In genomic region chr22:17869285-17870096, GRCh38 we compare ENCODE assay signal across 24 cellular contexts.
DNase-seq lines count a peak whose midpoint lies in the region; ATAC-seq, FAIRE-seq and TF ChIP-seq lines count a peak whose summit lies in the region.
"Had no signal": no experiment of that assay in that cellular context is flagged by ENCODE, and none has a peak within 500 bp of the region (broad histone marks: within the 10 kb centered on the region; RNA-seq: fewer than 3 reads in every experiment).

No MANE protein-coding gene starts in this region.

- no peak for FAIRE-seq in HTR-8/SVneo (lab: Jason Lieb, UNC)
- FAIRE-seq: colon, GM19239, HepG2, kidney had no signal

- TF ChIP-seq EP300 in tibial nerve (IDR thresholded peaks at IDR 0.05) = no peak

- H3K27ac ChIP-seq in cardiac muscle cell (peak overlapping the region; percentile 51), duodenal mucosa (ENCODE audit: low read depth, low read length) (peak overlapping the region; percentile 79), neuronal stem cell (replicated peaks; ENCODE audit: low read length) (no peak overlapping the region), tibial nerve (peak overlapping the region; percentile 9 to 94 (median 78))
- H3K27ac ChIP-seq: RWPE1 had no signal

- H2BK120ac ChIP-seq in neuronal stem cell (ENCODE audit: low read depth, low read length) = no peak overlapping the region

- H2BK15ac ChIP-seq in neuronal stem cell (ENCODE audit: low read length) = no peak overlapping the region

- H3K36me3 ChIP-seq in cardiac muscle cell = peaks cover 44% of the 10 kb centered on the region
- peaks cover 13 to 51% of the 10 kb centered on the region in 2 donors for H3K36me3 ChIP-seq in duodenal mucosa (ENCODE audit: control insufficient read depth in 1 of 2, insufficient read depth in 2 of 2, low read length in 2 of 2)
- H3K36me3 ChIP-seq in neuronal stem cell (replicated peaks in 1 of 2; ENCODE audit: control insufficient read depth in 2 of 2, insufficient read depth in 2 of 2, low read length in 2 of 2) = peaks cover 31 to 66% of the 10 kb centered on the region in 2 donors
- peaks cover 0 to 71% (median 12%) of the 10 kb centered on the region in 3 donors for H3K36me3 ChIP-seq in tibial nerve

- H3K4ac ChIP-seq in neuronal stem cell (ENCODE audit: low read length) = no peak overlapping the region

- intact Hi-C loops in Right ventricle myocardium inferior (cut with DNase I) = no loop called here

- peak overlapping the region; percentile 45 to 52 for H3K9ac ChIP-seq in duodenal mucosa (ENCODE audit: low read depth in 1 of 2, low read length in 2 of 2)
- H3K9ac ChIP-seq in neuronal stem cell (ENCODE audit: low read depth, low read length, poor library complexity) = no peak overlapping the region

- H4K91ac ChIP-seq in neuronal stem cell (ENCODE audit: low read depth, low read length, poor library complexity) = no peak overlapping the region

- WGBS in neuronal stem cell (ENCODE audit: extremely low coverage in 2 of 2, insufficient read length in 2 of 2, insufficient replicate concordance in 1 of 2), 2 donors = no CpG with 5 or more reads among the region's 9 CpGs
- WGBS in tibial nerve, 2 donors = 58 to 63% methylated on average over 9 of the region's 9 CpGs

- H2BK12ac ChIP-seq in neuronal stem cell (ENCODE audit: low read length) = no peak overlapping the region

- H4K8ac ChIP-seq in neuronal stem cell (ENCODE audit: low read depth, low read length) = no peak overlapping the region

- H3K9me3 ChIP-seq in cardiac muscle cell (ENCODE audit: low read depth) = no peaks in the 10 kb centered on the region
- no peaks in the 10 kb centered on the region for H3K9me3 ChIP-seq in duodenal mucosa (ENCODE audit: control insufficient read depth in 1 of 2, low read length in 2 of 2)
- H3K9me3 ChIP-seq in neuronal stem cell (replicated peaks in 1 of 2; ENCODE audit: control insufficient read depth in 2 of 2, insufficient read depth in 1 of 2, low read depth in 1 of 2, low read length in 2 of 2) = no peaks in the 10 kb centered on the region
- H3K9me3 ChIP-seq in tibial nerve = no peaks in the 10 kb centered on the region

- no peak overlapping the region for H2AFZ ChIP-seq in neuronal stem cell (ENCODE audit: low read length)

- no peaks in the 10 kb centered on the region for H3K27me3 ChIP-seq in cardiac muscle cell
- H3K27me3 ChIP-seq in duodenal mucosa (ENCODE audit: control insufficient read depth in 1 of 2, insufficient read depth in 2 of 2, low read length in 2 of 2) = no peaks in the 10 kb centered on the region
- no peaks in the 10 kb centered on the region for H3K27me3 ChIP-seq in neuronal stem cell (ENCODE audit: control insufficient read depth in 3 of 3, insufficient read depth in 3 of 3, low read depth in 1 of 3, low read length in 3 of 3)
- H3K27me3 ChIP-seq in tibial nerve = no peaks in the 10 kb centered on the region

- H3K4me1 ChIP-seq in cardiac muscle cell (ENCODE audit: low read depth) (peaks cover 15% of the 10 kb centered on the region), duodenal mucosa (ENCODE audit: control insufficient read depth in 1 of 2, insufficient read depth in 2 of 2, low read length in 2 of 2) (peaks cover 63 to 69% of the 10 kb centered on the region in 2 donors), neuronal stem cell (ENCODE audit: control insufficient read depth in 2 of 2, insufficient read depth in 1 of 2, low read depth in 1 of 2, low read length in 2 of 2) (peaks cover 5 to 7% of the 10 kb centered on the region in 2 donors), tibial nerve (peaks cover 0 to 42% (median 13%) of the 10 kb centered on the region in 4 donors)

- H3K14ac ChIP-seq in neuronal stem cell (ENCODE audit: low read length) = no peak overlapping the region

- no peak overlapping the region for H3K4me2 ChIP-seq in neuronal stem cell (ENCODE audit: insufficient read depth, low read length, poor library complexity, severe bottlenecking)

- no peak overlapping the region for H2AK5ac ChIP-seq in neuronal stem cell (ENCODE audit: low read depth, low read length)

- no peak overlapping the region for H3K18ac ChIP-seq in neuronal stem cell (ENCODE audit: low read length)

- H3K79me1 ChIP-seq in neuronal stem cell (ENCODE audit: low read depth, low read length) = no peaks in the 10 kb centered on the region

- H3K23ac ChIP-seq in neuronal stem cell (ENCODE audit: low read depth, low read length, poor library complexity) = peak overlapping the region; percentile 46

- DNase-seq in cardiac muscle cell (ENCODE audit: low read depth in 1 of 2, low spot score in 1 of 2) (no peak), Right ventricle myocardium inferior (ENCODE audit: missing footprints) (no peak), neuronal stem cell (ENCODE audit: low spot score) (no peak), tibial nerve (ENCODE audit: low spot score in 2 of 2) (no peak), NCI-H1417 (lab: John Stamatoyannopoulos, UW) (no peak), COLO829 (ENCODE audit: low spot score) (no peak), HTR-8/SVneo (ENCODE audit: insufficient read length, low spot score) (no peak)
- DNase-seq: 8988T; CD4-positive, alpha-beta memory T cell; DMS 273 treated with DMSO at 0.1 percent for 48 hours; HCEC 1CT; Kasumi-1; kidney; mesenchymal stem cell; naive B cell; occipital lobe; stimulated activated CD4-positive, alpha-beta T cell treated with anti-CD3 and anti-CD28 coated beads, Interleukin-4, amount 100 ng/mL, for 4 hours; stimulated activated naive CD8-positive, alpha-beta T cell treated with anti-CD3 and anti-CD28 coated beads, Interleukin-15, Interleukin-2, amounts not matched to agents 100 U/mL and 50 U/mL, for 24 hours had no signal

- TF ChIP-seq CTCF in cardiac muscle cell (IDR thresholded peaks at IDR 0.05; ENCODE audit: low read depth, low read length) (no peak), tibial nerve (IDR thresholded peaks at IDR 0.05) (no peak)

- no peak for TF ChIP-seq POLR2A in tibial nerve (IDR thresholded peaks at IDR 0.05)

- no peak overlapping the region for H2BK5ac ChIP-seq in neuronal stem cell (ENCODE audit: low read length)

- no peak for ATAC-seq in Right ventricle myocardium inferior
- ATAC-seq: HepG2; SK-N-SH treated with all-trans-retinoic acid at 6 μM for 48 hours; stimulated activated naive CD8-positive, alpha-beta T cell treated with anti-CD3 and anti-CD28 coated beads, Interleukin-15, Interleukin-2, amounts not matched to agents 100 U/mL and 50 U/mL, for 24 hours had no signal

- H3K4me3 ChIP-seq in cardiac muscle cell (no peak overlapping the region), duodenal mucosa (ENCODE audit: low read depth in 1 of 2, low read length in 2 of 2) (no peak overlapping the region), neuronal stem cell (ENCODE audit: low read length in 2 of 2) (no peak overlapping the region), tibial nerve (no peak overlapping the region)
